8 cellular contexts compared by ENCODE assay signal in genomic region chr5:172412724-172413260, GRCh38. TPM values are rescaled to one million over a fixed set of nuclear protein-coding genes. Genes with fewer than 3 reads are reported as not detected.
DNase-seq lines count a peak whose midpoint lies in the region; ATAC-seq, FAIRE-seq and TF ChIP-seq lines count a peak whose summit lies in the region.

No MANE protein-coding gene starts in this region.

- H3K27me3 Mint-ChIP-seq in endothelial cell (ENCODE audit: unreplicated experiment) = no peaks in the 10 kb centered on the region

- ATAC-seq in pancreas (peak in 3 of 4 donors; percentile 33 to 49 (median 42)), GM18511 (IDR thresholded peaks at IDR 0.05; ENCODE audit: unreplicated experiment) (no peak), HG02852 (IDR thresholded peaks at IDR 0.05; ENCODE audit: unreplicated experiment) (no peak), HG03439 (IDR thresholded peaks at IDR 0.05; ENCODE audit: unreplicated experiment) (no peak)

- peak overlapping the region in 2 of 4 donors; percentile 34 to 35 for H3K27ac ChIP-seq in pancreas

- no peak overlapping the region for H3K4me3 ChIP-seq in epithelial cell of esophagus (ENCODE audit: low read length)
- no peak overlapping the region for H3K4me3 ChIP-seq in pancreas

- WGBS in pancreas, 2 donors = 76 to 77% methylated on average over 13 of the region's 13 CpGs

- H3K36me3 Mint-ChIP-seq in endothelial cell (ENCODE audit: low read depth, unreplicated experiment) = peaks cover 27% of the 10 kb centered on the region

- H3K4me1 Mint-ChIP-seq in endothelial cell (ENCODE audit: unreplicated experiment) = peaks cover 5% of the 10 kb centered on the region

- peaks cover 23 to 35% (median 27%) of the 10 kb centered on the region in 3 donors for H3K4me1 ChIP-seq in pancreas

- H3K36me3 ChIP-seq in pancreas = no peaks in the 10 kb centered on the region

- DNase-seq in Daoy (ENCODE audit: low read depth) (peak; percentile 89), RPMI8226 (peak; percentile 89), epithelial cell of esophagus (ENCODE audit: low read depth) (peak; percentile 88), pancreas (peak in 5 of 6 donors; percentile 43 to 70 (median 58)), endothelial cell (ENCODE audit: low spot score) (no peak)

- TF ChIP-seq CTCF in epithelial cell of esophagus (IDR thresholded peaks at IDR 0.05; ENCODE audit: insufficient read depth, low read depth, low read length, missing control alignments) (no peak), pancreas (IDR thresholded peaks at IDR 0.05) (no peak), endothelial cell (IDR thresholded peaks at IDR 0.05; ENCODE audit: unreplicated experiment) (no peak)

- intact Hi-C loops in pancreas (cut with DNase I) = no loop called here

- FAIRE-seq in pancreas (lab: Jason Lieb, UNC) = no peak

- H3K9me3 Mint-ChIP-seq in endothelial cell (ENCODE audit: unreplicated experiment) = no peaks in the 10 kb centered on the region

- no peak overlapping the region for H3K27ac Mint-ChIP-seq in endothelial cell (ENCODE audit: unreplicated experiment)

- H3K4me3 Mint-ChIP-seq in endothelial cell (ENCODE audit: unreplicated experiment) = no peak overlapping the region

- H3K27me3 ChIP-seq in pancreas = no peaks in the 10 kb centered on the region

- no peaks in the 10 kb centered on the region for H3K9me3 ChIP-seq in pancreas

RNA-seq across cellular contexts. Expression of gene SH3PXD2B, which starts 41.5 kb away (rescaled TPM):
- total RNA-seq in Daoy (2014; rRNA removed; shearing (Covaris generic)) = 10.9 and 13.7 TPM in 2 replicates
- 10 to 100 TPM in 5 of 6 donors, 1 to 10 TPM in 1; 9.7 to 24.9 (median 12.9) TPM for total RNA-seq in pancreas
- polyA plus RNA-seq in pancreas = 1 to 10 TPM; 4.2 to 4.3 TPM
- total RNA-seq in endothelial cell (ENCODE audit: unreplicated experiment) = 74.1 TPM

Comparison
In these comparisons a context has a peak if more than half of its experiments do, and no peak if none do; other contexts are left out.
1. ATAC-seq: peak in pancreas (3 of 4); none in GM18511 (single experiment), HG02852 (single experiment) and HG03439 (single experiment).